Comparison of ENCODE assay signal across 20 cellular contexts in the genomic region with DNA sequence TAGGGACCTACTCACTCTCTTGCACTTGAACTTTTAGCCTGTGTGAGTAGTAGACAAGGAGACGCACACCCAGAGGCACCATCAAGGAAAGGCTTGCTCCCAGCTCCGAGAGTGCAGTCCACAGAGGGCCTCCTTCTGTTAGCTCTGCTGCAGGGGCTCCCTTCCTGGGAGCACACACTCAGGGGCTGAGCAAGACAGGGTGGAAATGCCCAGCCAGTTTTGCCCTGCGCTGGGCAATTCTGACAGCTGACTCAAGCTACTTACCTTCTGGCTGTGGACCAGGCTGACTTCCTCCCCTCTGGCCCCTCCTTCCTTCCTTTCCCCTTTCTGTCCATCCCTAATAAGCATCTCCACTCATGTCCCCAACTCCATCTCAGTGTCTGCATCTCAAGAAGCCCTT.
DNase-seq lines count a peak whose midpoint lies in the region; ATAC-seq, FAIRE-seq and TF ChIP-seq lines count a peak whose summit lies in the region.
"Had no signal": no experiment of that assay in that cellular context is flagged by ENCODE, and none has a peak within 500 bp of the region (broad histone marks: within the 10 kb centered on the region; RNA-seq: fewer than 3 reads in every experiment).

No MANE protein-coding gene starts in this region.

- peaks cover 14% of the 10 kb centered on the region for H3K4me1 Mint-ChIP-seq in activated T-cell treated with anti-CD3 and anti-CD28 coated beads, Interleukin-2, amount 50 U/mL, for 24 hours (ENCODE audit: low read depth)
- peaks cover 3% of the 10 kb centered on the region for H3K4me1 Mint-ChIP-seq in activated T-cell treated with anti-CD3 and anti-CD28 coated beads, Interleukin-2, amount 50 U/mL, for 4 hours (ENCODE audit: low read depth)

- no peak overlapping the region for H2AFZ ChIP-seq in Karpas-422 (ENCODE audit: low read length)
- H2AFZ ChIP-seq: GM23338 had no signal

- H3K79me2 ChIP-seq in Karpas-422 (ENCODE audit: low read length) = no peaks in the 10 kb centered on the region

- H3K4me3 ChIP-seq in Karpas-422 (ENCODE audit: low read length) = no peak overlapping the region
- H3K4me3 ChIP-seq in suprapubic skin = no peak overlapping the region
- H3K4me3 ChIP-seq: GM23338 had no signal

- H3K9me3 ChIP-seq in Karpas-422 (ENCODE audit: low read length) = no peaks in the 10 kb centered on the region
- H3K9me3 ChIP-seq in suprapubic skin = no peaks in the 10 kb centered on the region

- H3K4me3 Mint-ChIP-seq in activated T-cell treated with anti-CD3 and anti-CD28 coated beads, Interleukin-2, amount 50 U/mL, for 24 hours = no peak overlapping the region
- H3K4me3 Mint-ChIP-seq in activated T-cell treated with anti-CD3 and anti-CD28 coated beads, Interleukin-2, amount 50 U/mL, for 4 hours = no peak overlapping the region
- H3K4me3 Mint-ChIP-seq: GM23338 had no signal

- no peak for ATAC-seq in activated T-cell treated with anti-CD3 and anti-CD28 coated beads, Interleukin-2, amount 50 U/mL, for 4 hours
- ATAC-seq: GM23338, Panc1 had no signal

- H3K9ac ChIP-seq in Karpas-422 (ENCODE audit: low read length) = no peak overlapping the region

- TF ChIP-seq EP300 in suprapubic skin (IDR thresholded peaks at IDR 0.05) = no peak

- no peak for TF ChIP-seq CTCF in suprapubic skin (IDR thresholded peaks at IDR 0.05)

- no peaks in the 10 kb centered on the region for H3K36me3 Mint-ChIP-seq in activated T-cell treated with anti-CD3 and anti-CD28 coated beads, Interleukin-2, amount 50 U/mL, for 24 hours (ENCODE audit: low read depth)
- no peaks in the 10 kb centered on the region for H3K36me3 Mint-ChIP-seq in activated T-cell treated with anti-CD3 and anti-CD28 coated beads, Interleukin-2, amount 50 U/mL, for 4 hours (ENCODE audit: insufficient read depth)

- no peak for FAIRE-seq in HTR-8/SVneo (lab: Jason Lieb, UNC)
- FAIRE-seq: A204.1, GM12892 had no signal

- H3K4me1 ChIP-seq in Karpas-422 (ENCODE audit: low read length) (no peaks in the 10 kb centered on the region), suprapubic skin (no peaks in the 10 kb centered on the region)

- 77% methylated on average over 3 of the region's 3 CpGs for WGBS in suprapubic skin

- H3K27ac Mint-ChIP-seq in activated T-cell treated with anti-CD3 and anti-CD28 coated beads, Interleukin-2, amount 50 U/mL, for 24 hours = no peak overlapping the region
- H3K27ac Mint-ChIP-seq: GM23338 had no signal

- no peaks in the 10 kb centered on the region for H3K27me3 ChIP-seq in Karpas-422 (ENCODE audit: low read length)
- H3K27me3 ChIP-seq in suprapubic skin = peaks cover 56% of the 10 kb centered on the region

- H3K36me3 ChIP-seq in Karpas-422 (ENCODE audit: insufficient read depth, low read length) = no peaks in the 10 kb centered on the region
- H3K36me3 ChIP-seq in suprapubic skin = no peaks in the 10 kb centered on the region

- no peak overlapping the region for H3K4me2 ChIP-seq in Karpas-422 (ENCODE audit: low read depth, low read length, poor library complexity, severe bottlenecking)
- H3K4me2 ChIP-seq: GM23338 had no signal

- H3K9me2 ChIP-seq in Karpas-422 (replicated peaks; ENCODE audit: insufficient read depth, low read length) = no peaks in the 10 kb centered on the region

- peak; percentile 8 for DNase-seq in activated T-cell treated with anti-CD3 and anti-CD28 coated beads, Interleukin-2, amount 50 U/mL, for 24 hours
- no peak for DNase-seq in activated T-cell treated with anti-CD3 and anti-CD28 coated beads, Interleukin-2, amount 50 U/mL, for 4 hours
- DNase-seq in Karpas-422 = peak; percentile 4
- DNase-seq in islet precursor cell = peak; percentile 30
- peak; percentile 8 to 13 for DNase-seq in suprapubic skin (ENCODE audit: low spot score in 2 of 2)
- no peak for DNase-seq in hippocampal formation (lab: John Stamatoyannopoulos, UW)
- DNase-seq in mucosa of gallbladder (ENCODE audit: low spot score) = no peak
- no peak for DNase-seq in HTR-8/SVneo (ENCODE audit: insufficient read length, low spot score)
- DNase-seq: C1 segment of cervical spinal cord, KBM-7, NCI-H1092, NCI-H1694, NCI-H446, NCI-H774, SHP77 had no signal

- H3K9me3 Mint-ChIP-seq in activated T-cell treated with anti-CD3 and anti-CD28 coated beads, Interleukin-2, amount 50 U/mL, for 24 hours = no peaks in the 10 kb centered on the region
- no peaks in the 10 kb centered on the region for H3K9me3 Mint-ChIP-seq in activated T-cell treated with anti-CD3 and anti-CD28 coated beads, Interleukin-2, amount 50 U/mL, for 4 hours

- H4K20me1 ChIP-seq in Karpas-422 (ENCODE audit: insufficient read depth, low read depth, low read length) = no peaks in the 10 kb centered on the region

- no peak for TF ChIP-seq POLR2A in suprapubic skin (IDR thresholded peaks at IDR 0.05)

- H3K27ac ChIP-seq in Karpas-422 (ENCODE audit: low read length) = no peak overlapping the region
- H3K27ac ChIP-seq in suprapubic skin = no peak overlapping the region
- H3K27ac ChIP-seq: HL-60 had no signal

- H3K27me3 Mint-ChIP-seq in activated T-cell treated with anti-CD3 and anti-CD28 coated beads, Interleukin-2, amount 50 U/mL, for 24 hours = peaks cover 40% of the 10 kb centered on the region
- H3K27me3 Mint-ChIP-seq in activated T-cell treated with anti-CD3 and anti-CD28 coated beads, Interleukin-2, amount 50 U/mL, for 4 hours (ENCODE audit: low read depth) = peaks cover 20% of the 10 kb centered on the region

Comparison
In these comparisons a context has a peak if more than half of its experiments do, and no peak if none do; other contexts are left out.
1. DNase-seq: peak in activated T-cell treated with anti-CD3 and anti-CD28 coated beads, Interleukin-2, amount 50 U/mL, for 24 hours (single experiment), Karpas-422 (single experiment), islet precursor cell (single experiment) and suprapubic skin (2 of 2); none in activated T-cell treated with anti-CD3 and anti-CD28 coated beads, Interleukin-2, amount 50 U/mL, for 4 hours (single experiment), hippocampal formation (0 of 2), mucosa of gallbladder (single experiment) and HTR-8/SVneo (single experiment).